Comparison of ENCODE assay signal across 8 cellular contexts in the genomic region with DNA sequence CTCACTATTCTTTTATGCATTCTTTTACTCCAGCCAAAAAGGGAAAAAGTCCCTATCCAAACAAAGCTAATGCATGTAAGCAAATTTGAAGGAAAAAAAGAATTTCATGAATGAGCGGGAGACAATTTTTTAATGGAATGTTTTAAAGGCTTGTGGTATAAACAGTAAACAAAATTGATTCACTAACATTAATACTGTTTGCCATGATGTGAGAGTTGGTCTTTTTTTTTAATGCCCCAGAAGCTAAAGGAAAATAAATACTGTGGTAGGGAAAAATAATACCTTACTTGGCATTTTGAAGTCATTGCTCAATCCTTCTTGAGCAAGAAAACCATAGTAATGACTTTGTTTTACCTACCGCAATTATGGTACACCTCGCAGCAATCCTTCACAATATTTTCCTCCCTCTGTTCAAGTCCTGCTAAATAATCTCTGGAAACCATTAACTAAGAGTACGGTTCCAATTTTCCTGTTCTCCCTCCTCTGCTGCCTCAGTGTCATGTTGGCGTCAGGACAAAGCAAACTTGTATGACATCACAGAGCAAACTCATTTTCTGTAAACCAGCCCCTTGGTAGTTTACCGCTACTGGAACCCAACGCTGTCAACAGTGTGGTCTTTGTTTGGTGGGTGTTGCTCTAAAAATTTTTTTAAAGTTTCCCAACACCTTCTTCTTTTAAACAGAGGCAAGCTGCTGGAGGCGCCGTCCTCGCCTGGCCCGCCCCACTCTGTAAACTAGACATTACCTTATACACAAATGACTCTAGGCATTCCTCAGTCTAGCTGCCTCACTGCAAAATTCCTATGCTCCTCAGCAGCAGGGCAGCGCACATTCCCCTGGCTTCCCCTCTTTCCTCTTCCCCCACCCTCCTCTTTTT.
DNase-seq lines count a peak whose midpoint lies in the region; ATAC-seq and TF ChIP-seq lines count a peak whose summit lies in the region.

No MANE protein-coding gene starts in this region.

- H3K27ac ChIP-seq in gastrocnemius medialis = peak overlapping the region; percentile 86 to 96 (median 93)

- peak overlapping the region; percentile 42 to 61 (median 48) for H3K4me3 ChIP-seq in gastrocnemius medialis

- no peaks in the 10 kb centered on the region for H3K27me3 ChIP-seq in gastrocnemius medialis

- in situ Hi-C loops in gastrocnemius medialis (cut with MboI; ENCODE audit: low sequenced_read_pairs in 4 of 4) = no loop called here

- no peak for TF ChIP-seq POLR2A in gastrocnemius medialis (IDR thresholded peaks at IDR 0.05)

- ATAC-seq in Right ventricle myocardium superior (ENCODE audit: poor library complexity) = peak; percentile 70
- ATAC-seq in gastrocnemius medialis = peak; percentile 49 to 54
- ATAC-seq in GM18519 (IDR thresholded peaks at IDR 0.05; ENCODE audit: low FRiP score, unreplicated experiment) = no peak
- no peak for ATAC-seq in GM18909 (IDR thresholded peaks at IDR 0.05; ENCODE audit: poor library complexity, unreplicated experiment)

- H3K9me3 ChIP-seq in gastrocnemius medialis = no peaks in the 10 kb centered on the region

- no peak for TF ChIP-seq CTCF in gastrocnemius medialis (IDR thresholded peaks at IDR 0.05 in 4 of 5, conservative IDR thresholded peaks at IDR 0.05 in 1 of 5)

- DNase-seq in activated CD4-positive, alpha-beta T cell treated with anti-CD3 and anti-CD28 coated beads for 48 hours = peak; percentile 47
- no peak for DNase-seq in activated CD4-positive, alpha-beta T cell treated with anti-CD3 and anti-CD28 coated beads for 1 hour
- DNase-seq in activated naive CD4-positive, alpha-beta T cell treated with Interleukin-2 at 50 U/mL for 16 hours = peak; percentile 29
- no peak for DNase-seq in Right ventricle myocardium superior
- DNase-seq in gastrocnemius medialis = no peak
- DNase-seq in posterior cingulate gyrus = no peak

- H3K36me3 ChIP-seq in gastrocnemius medialis = no peaks in the 10 kb centered on the region

- peaks cover 46 to 68% of the 10 kb centered on the region in 2 donors for H3K4me1 ChIP-seq in gastrocnemius medialis

- intact Hi-C loops in Right ventricle myocardium superior (cut with DNase I) = no loop called here
- intact Hi-C loops in gastrocnemius medialis (cut with DNase I; ENCODE audit: low total_unique reads) = loop anchor here (1.0 to 10.0 kb wide), 7 partner anchors 67 to 276 kb away; a partner anchor contains a TSS
- intact Hi-C loops in posterior cingulate gyrus (cut with DNase I) = loop anchor here (2.0 kb wide), 2 partner anchors 79 to 247 kb away; a partner anchor contains a TSS

Comparison
In these comparisons a context has a peak if more than half of its experiments do, and no peak if none do; other contexts are left out.
1. DNase-seq: peak in activated CD4-positive, alpha-beta T cell treated with anti-CD3 and anti-CD28 coated beads for 48 hours (single experiment) and activated naive CD4-positive, alpha-beta T cell treated with Interleukin-2 at 50 U/mL for 16 hours (single experiment); none in activated CD4-positive, alpha-beta T cell treated with anti-CD3 and anti-CD28 coated beads for 1 hour (single experiment), Right ventricle myocardium superior (single experiment), gastrocnemius medialis (0 of 2) and posterior cingulate gyrus (0 of 10).
2. ATAC-seq: peak in Right ventricle myocardium superior (single experiment) and gastrocnemius medialis (2 of 2); none in GM18519 (single experiment) and GM18909 (single experiment).